ENCODE assay signal across 20 cellular contexts in the genomic region with DNA sequence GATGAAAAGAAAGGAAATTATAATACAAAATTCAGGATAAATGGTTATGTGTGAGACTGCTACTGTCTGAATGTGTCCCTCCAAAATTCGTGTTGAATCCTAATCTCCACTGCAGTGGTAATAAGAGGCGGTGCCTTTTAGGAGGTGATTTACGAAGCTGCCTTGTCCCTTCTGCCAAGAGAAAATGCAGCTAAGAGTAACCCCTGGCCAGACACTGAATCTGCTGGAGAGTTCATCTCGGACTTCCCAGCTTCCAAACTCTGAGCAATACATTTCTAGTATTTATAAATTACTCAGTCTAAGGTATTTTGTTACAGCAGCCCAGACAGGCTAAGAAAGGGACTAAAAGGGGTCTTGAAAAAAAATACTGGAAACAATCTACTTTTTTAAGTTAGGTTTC.
DNase-seq lines count a peak whose midpoint lies in the region; ATAC-seq and TF ChIP-seq lines count a peak whose summit lies in the region.
"Had no signal": no experiment of that assay in that cellular context is flagged by ENCODE, and none has a peak within 500 bp of the region (broad histone marks: within the 10 kb centered on the region; RNA-seq: fewer than 3 reads in every experiment).

No MANE protein-coding gene starts in this region.

- TF ChIP-seq POLR2A in sigmoid colon (IDR thresholded peaks at IDR 0.05), result no peak

- DNase-seq in NCI-H82 (lab: John Stamatoyannopoulos, UW), result peak; percentile 64
- no peak for DNase-seq in NCI-H82 treated with DMSO at 0.1 percent for 48 hours (lab: John Stamatoyannopoulos, UW; ENCODE audit: unreplicated experiment)
- peak; percentile 15 for DNase-seq in adipocyte (ENCODE audit: low read depth)
- peak; percentile 8 for DNase-seq in fibroblast of villous mesenchyme (ENCODE audit: low read depth)
- DNase-seq in activated effector memory CD4-positive, alpha-beta T cell treated with Interleukin-2 at 50 U/mL for 16 hours, result no peak
- DNase-seq in sigmoid colon, result no peak
- DNase-seq: 8988T, COR-L47, GF-D8, KBM-7, MV-4-11, NCI-H1417 treated with DMSO at 0.1 percent for 48 hours, NCI-H2081, NCI-H510A treated with DMSO at 0.1 percent for 48 hours, PC-9, SIG-M5 had no signal

- TF ChIP-seq CTCF in fibroblast of villous mesenchyme (IDR thresholded peaks at IDR 0.05; ENCODE audit: insufficient read depth, low read depth, low read length) (no peak), sigmoid colon (IDR thresholded peaks at IDR 0.05) (no peak)

- TF ChIP-seq EP300 in sigmoid colon (IDR thresholded peaks at IDR 0.05), result no peak

- peak overlapping the region; percentile 38 for H3K4me3 ChIP-seq in adipocyte (ENCODE audit: low read length)
- H3K4me3 ChIP-seq in fibroblast of villous mesenchyme (ENCODE audit: low read depth, low read length), result no peak overlapping the region
- H3K4me3 ChIP-seq in sigmoid colon, result no peak overlapping the region
- H3K4me3 ChIP-seq: GM12878, PC-9 had no signal

- no peaks in the 10 kb centered on the region for H3K36me3 ChIP-seq in adipocyte (ENCODE audit: control insufficient read depth, insufficient read depth, low read length, severe bottlenecking)
- H3K36me3 ChIP-seq in sigmoid colon, result no peaks in the 10 kb centered on the region

- peak overlapping the region in 2 of 4 donors; percentile 15 to 20 for H3K27ac ChIP-seq in sigmoid colon
- H3K27ac ChIP-seq: PC-9, RWPE1 had no signal

- 72 to 74% methylated on average over 4 of the region's 4 CpGs for WGBS in sigmoid colon, 2 donors

- H3K27me3 ChIP-seq in adipocyte (replicated peaks; ENCODE audit: control insufficient read depth, insufficient read depth, low read length), result no peaks in the 10 kb centered on the region
- H3K27me3 ChIP-seq in sigmoid colon, result no peaks in the 10 kb centered on the region

- intact Hi-C loops in sigmoid colon (cut with DNase I), result loop anchor here (1.0 kb wide), 1 partner anchor 36 kb away; no protein-coding TSS in a partner anchor

- ATAC-seq in GM18511 (IDR thresholded peaks at IDR 0.05; ENCODE audit: unreplicated experiment), result no peak
- ATAC-seq in GM18517 (IDR thresholded peaks at IDR 0.05; ENCODE audit: unreplicated experiment), result no peak
- ATAC-seq: GM12878 had no signal

- H3K9me3 ChIP-seq in adipocyte (ENCODE audit: control insufficient read depth, low read length) (no peaks in the 10 kb centered on the region), sigmoid colon (no peaks in the 10 kb centered on the region)

- H3K4me1 ChIP-seq in adipocyte (ENCODE audit: control insufficient read depth, insufficient read depth, low read length), result peaks cover 8% of the 10 kb centered on the region
- peaks cover 0 to 25% (median 14%) of the 10 kb centered on the region in 4 donors for H3K4me1 ChIP-seq in sigmoid colon

- no peak overlapping the region for H3K9ac ChIP-seq in adipocyte (ENCODE audit: low read length)

Comparison
In these comparisons a context has a peak if more than half of its experiments do, and no peak if none do; other contexts are left out.
1. DNase-seq: peak in NCI-H82 (single experiment), adipocyte (single experiment) and fibroblast of villous mesenchyme (single experiment); none in NCI-H82 treated with DMSO at 0.1 percent for 48 hours (single experiment), activated effector memory CD4-positive, alpha-beta T cell treated with Interleukin-2 at 50 U/mL for 16 hours (single experiment) and sigmoid colon (single experiment).